ENCODE assay signal across 8 cellular contexts in genomic region chr9:122402403-122403268, GRCh38. TPM values are rescaled to one million over a fixed set of nuclear protein-coding genes. Genes with fewer than 3 reads are reported as not detected.
DNase-seq lines count a peak whose midpoint lies in the region; ATAC-seq and TF ChIP-seq lines count a peak whose summit lies in the region.

No MANE protein-coding gene starts in this region.

- H3K27ac Mint-ChIP-seq in activated T-helper 1 cell treated with anti-CD3 and anti-CD28 coated beads, Interleukin-12 subunit alpha, Interleukin-12 subunit beta, Interleukin-2, Interleukin-4 antibody, amounts not matched to agents 30 ng/mL and 10 ng/mL and 1 ng/mL, durations not matched to agents 14 hours and 24 hours and 36 hours: peak overlapping the region; percentile 86

- H3K36me3 ChIP-seq in H7 (replicated peaks; ENCODE audit: control insufficient read depth, insufficient read depth, low read length): no peaks in the 10 kb centered on the region

- no peaks in the 10 kb centered on the region for H3K36me3 Mint-ChIP-seq in activated T-helper 1 cell treated with anti-CD3 and anti-CD28 coated beads, Interleukin-12 subunit alpha, Interleukin-12 subunit beta, Interleukin-2, Interleukin-4 antibody, amounts not matched to agents 30 ng/mL and 10 ng/mL and 1 ng/mL, durations not matched to agents 14 hours and 24 hours and 36 hours (ENCODE audit: low read depth)

- H3K4me3 ChIP-seq in H7 (ENCODE audit: insufficient read depth, low read depth, low read length): no peak overlapping the region

- no peaks in the 10 kb centered on the region for H3K27me3 ChIP-seq in H7 (ENCODE audit: control insufficient read depth, insufficient read depth, low read length)

- ATAC-seq in HG02623 (IDR thresholded peaks at IDR 0.05; ENCODE audit: unreplicated experiment): no peak
- no peak for ATAC-seq in GM21619 (IDR thresholded peaks at IDR 0.05; ENCODE audit: unreplicated experiment)

- intact Hi-C loops in activated T-helper 1 cell treated with anti-CD3 and anti-CD28 coated beads, Interleukin-12 subunit alpha, Interleukin-12 subunit beta, Interleukin-2, Interleukin-4 antibody, amounts not matched to agents 30 ng/mL and 10 ng/mL and 1 ng/mL, durations not matched to agents 14 hours and 24 hours and 36 hours (cut with micrococcal nuclease): loop anchor here (1.0 to 10.0 kb wide), 6 partner anchors 62 to 932 kb away; partner anchors contain the start of genes MORN5, MRRF, NDUFA8 and PDCL

- H3K27me3 Mint-ChIP-seq in activated T-helper 1 cell treated with anti-CD3 and anti-CD28 coated beads, Interleukin-12 subunit alpha, Interleukin-12 subunit beta, Interleukin-2, Interleukin-4 antibody, amounts not matched to agents 30 ng/mL and 10 ng/mL and 1 ng/mL, durations not matched to agents 14 hours and 24 hours and 36 hours (ENCODE audit: insufficient read depth): peaks cover 6% of the 10 kb centered on the region

- H3K9me3 Mint-ChIP-seq in activated T-helper 1 cell treated with anti-CD3 and anti-CD28 coated beads, Interleukin-12 subunit alpha, Interleukin-12 subunit beta, Interleukin-2, Interleukin-4 antibody, amounts not matched to agents 30 ng/mL and 10 ng/mL and 1 ng/mL, durations not matched to agents 14 hours and 24 hours and 36 hours: peaks cover 15% of the 10 kb centered on the region

- TF ChIP-seq CTCF in AG09319 (IDR thresholded peaks at IDR 0.05; ENCODE audit: low read depth, low read length): no peak

- DNase-seq in AG09319 (ENCODE audit: extremely low read depth, low read depth): peak; percentile 97
- peak; percentile 94 for DNase-seq in HS-5 (ENCODE audit: low read depth)
- peak; percentile 33 for DNase-seq in activated T-helper 1 cell treated with anti-CD3 and anti-CD28 coated beads, Interleukin-12 subunit alpha, Interleukin-12 subunit beta, Interleukin-2, Interleukin-4 antibody, amounts not matched to agents 30 ng/mL and 10 ng/mL and 1 ng/mL, durations not matched to agents 14 hours and 24 hours and 36 hours (ENCODE audit: low spot score)
- DNase-seq in lung microvascular endothelial cell (ENCODE audit: low read depth in 2 of 2): peak; percentile 98
- no peak for DNase-seq in NCI-H1417 treated with DMSO at 0.1 percent for 48 hours (lab: John Stamatoyannopoulos, UW)
- DNase-seq in H7: no peak

- peaks cover 25% of the 10 kb centered on the region for H3K4me1 Mint-ChIP-seq in activated T-helper 1 cell treated with anti-CD3 and anti-CD28 coated beads, Interleukin-12 subunit alpha, Interleukin-12 subunit beta, Interleukin-2, Interleukin-4 antibody, amounts not matched to agents 30 ng/mL and 10 ng/mL and 1 ng/mL, durations not matched to agents 14 hours and 24 hours and 36 hours (ENCODE audit: low read depth)

- peak overlapping the region; percentile 5 for H3K4me3 Mint-ChIP-seq in activated T-helper 1 cell treated with anti-CD3 and anti-CD28 coated beads, Interleukin-12 subunit alpha, Interleukin-12 subunit beta, Interleukin-2, Interleukin-4 antibody, amounts not matched to agents 30 ng/mL and 10 ng/mL and 1 ng/mL, durations not matched to agents 14 hours and 24 hours and 36 hours

RNA-seq across cellular contexts. Expression of gene PTGS1, which starts 31.8 kb away (rescaled TPM):
- 0.54 and 0.61 TPM in 2 replicates for total RNA-seq in activated T-helper 1 cell treated with anti-CD3 and anti-CD28 coated beads, Interleukin-12 subunit alpha, Interleukin-12 subunit beta, Interleukin-2, Interleukin-4 antibody, amounts not matched to agents 30 ng/mL and 10 ng/mL and 1 ng/mL, durations not matched to agents 14 hours and 24 hours and 36 hours
- 1.4 and 1.5 TPM in 2 replicates for total RNA-seq in lung microvascular endothelial cell
- 0.69 and 1.1 TPM in 2 replicates for total RNA-seq in H7 (2014; rRNA removed; shearing (Covaris generic))

Comparison
In these comparisons a context has a peak if more than half of its experiments do, and no peak if none do; other contexts are left out.
1. DNase-seq: peak in AG09319 (single experiment), HS-5 (single experiment), activated T-helper 1 cell treated with anti-CD3 and anti-CD28 coated beads, Interleukin-12 subunit alpha, Interleukin-12 subunit beta, Interleukin-2, Interleukin-4 antibody, amounts not matched to agents 30 ng/mL and 10 ng/mL and 1 ng/mL, durations not matched to agents 14 hours and 24 hours and 36 hours (single experiment) and lung microvascular endothelial cell (2 of 2); none in NCI-H1417 treated with DMSO at 0.1 percent for 48 hours (single experiment) and H7 (single experiment).